In the genomic region with DNA sequence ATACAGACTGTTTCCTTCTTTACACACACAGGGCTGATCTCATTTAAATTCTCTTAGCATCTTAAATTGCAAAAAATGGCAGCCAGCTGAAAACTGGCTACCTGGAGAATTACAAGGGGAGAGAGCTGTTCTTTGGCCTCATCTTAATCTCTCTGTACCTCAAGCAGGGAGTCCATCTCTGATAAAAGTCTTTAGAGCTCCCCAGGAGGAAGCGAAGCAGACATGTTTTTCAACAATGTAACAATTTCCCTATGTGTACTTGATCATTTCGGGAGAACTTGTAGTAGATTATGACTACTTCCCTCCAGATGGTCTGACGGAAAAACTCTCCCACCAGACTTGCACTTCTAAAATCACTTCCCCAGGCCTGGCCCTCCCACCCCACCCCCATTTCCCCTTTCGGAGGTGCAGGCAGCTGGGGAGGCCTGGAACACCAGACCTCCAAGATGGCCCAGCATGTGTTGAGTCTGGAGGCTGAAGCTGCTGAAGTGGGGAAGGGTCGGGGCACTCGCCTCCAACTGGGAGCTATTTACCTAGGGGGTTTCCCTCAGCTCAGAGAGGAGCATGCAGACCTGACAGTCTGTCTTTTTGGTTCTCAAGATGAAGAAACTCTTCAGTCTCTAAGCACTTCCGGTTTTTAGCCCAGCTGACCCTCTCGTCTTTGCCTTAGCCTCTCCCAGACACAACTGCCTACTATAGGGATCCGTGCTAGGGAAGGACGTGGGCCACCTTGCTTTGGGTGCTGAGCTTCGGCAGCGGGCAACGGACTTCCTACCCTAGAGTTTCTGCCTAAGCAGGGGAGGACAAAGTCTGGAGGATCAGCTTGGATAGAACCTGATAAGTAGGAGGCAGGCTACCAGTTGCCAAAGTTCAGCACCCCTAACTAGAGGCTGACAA, we compare ENCODE assay signal across 1 cellular context.
TF ChIP-seq lines count a peak whose summit lies in the region.

No MANE protein-coding gene starts in this region.

TF ChIP-seq in H1, 55 proteins besides CTCF, POLR2A, EP300 and RAD21 (continued from another document):
- TF ChIP-seq SP2 (IDR thresholded peaks at IDR 0.05; ENCODE audit: low read length): no peak
- TF ChIP-seq RXRA (IDR thresholded peaks at IDR 0.05; ENCODE audit: insufficient read depth, low read depth, low read length): no peak
- no peak for TF ChIP-seq SP4 (IDR thresholded peaks at IDR 0.05; ENCODE audit: low read length)
- no peak for TF ChIP-seq TEAD4 (IDR thresholded peaks at IDR 0.05; ENCODE audit: low read depth, low read length)
- TF ChIP-seq CBX5 (IDR thresholded peaks at IDR 0.05; ENCODE audit: low read depth, low read length): no peak
- no peak for TF ChIP-seq TBP (IDR thresholded peaks at IDR 0.05; ENCODE audit: low read depth, low read length)
- no peak for TF ChIP-seq SP1 (IDR thresholded peaks at IDR 0.05; ENCODE audit: low read depth, low read length)
- TF ChIP-seq, protein P1, sequence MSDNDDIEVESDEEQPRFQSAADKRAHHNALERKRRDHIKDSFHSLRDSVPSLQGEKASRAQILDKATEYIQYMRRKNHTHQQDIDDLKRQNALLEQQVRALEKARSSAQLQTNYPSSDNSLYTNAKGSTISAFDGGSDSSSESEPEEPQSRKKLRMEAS (IDR thresholded peaks at IDR 0.05): no peak
